In genomic region chr9:87324613-87325194, GRCh38 we compare ENCODE assay signal across 9 cellular contexts.
DNase-seq lines count a peak whose midpoint lies in the region; ATAC-seq, FAIRE-seq and TF ChIP-seq lines count a peak whose summit lies in the region.
"Had no signal": no experiment of that assay in that cellular context is flagged by ENCODE, and none has a peak within 500 bp of the region (broad histone marks: within the 10 kb centered on the region; RNA-seq: fewer than 3 reads in every experiment).

No MANE protein-coding gene starts in this region.

- H3K79me2 ChIP-seq in astrocyte (ENCODE audit: insufficient read depth, low read length) = no peaks in the 10 kb centered on the region

- no peak overlapping the region for H3K4me3 Mint-ChIP-seq in CD8-positive, alpha-beta T cell
- no peak overlapping the region for H3K4me3 Mint-ChIP-seq in astrocyte (ENCODE audit: unreplicated experiment)
- H3K4me3 Mint-ChIP-seq: memory B cell had no signal

- peak; percentile 94 for TF ChIP-seq CTCF in CD8-positive, alpha-beta T cell (IDR thresholded peaks at IDR 0.05)
- TF ChIP-seq CTCF in astrocyte (IDR thresholded peaks at IDR 0.05; ENCODE audit: insufficient read depth, low read depth, low read length) = peak; percentile 69

- H3K36me3 Mint-ChIP-seq in CD8-positive, alpha-beta T cell = no peaks in the 10 kb centered on the region
- H3K36me3 Mint-ChIP-seq in astrocyte (ENCODE audit: low read depth, unreplicated experiment) = peaks cover under 1% of the 10 kb centered on the region
- H3K36me3 Mint-ChIP-seq: memory B cell had no signal

- no peaks in the 10 kb centered on the region for H3K4me1 Mint-ChIP-seq in CD8-positive, alpha-beta T cell (ENCODE audit: low read depth)
- peaks cover 6% of the 10 kb centered on the region for H3K4me1 Mint-ChIP-seq in astrocyte (ENCODE audit: low read depth, unreplicated experiment)
- H3K4me1 Mint-ChIP-seq: memory B cell had no signal

- H3K4me1 ChIP-seq in CD8-positive, alpha-beta T cell (ENCODE audit: insufficient read depth, low read length) = no peaks in the 10 kb centered on the region
- H3K4me1 ChIP-seq in astrocyte (ENCODE audit: insufficient read depth, low read length) = no peaks in the 10 kb centered on the region
- H3K4me1 ChIP-seq in right cardiac atrium (ENCODE audit: control insufficient read depth, insufficient read depth, low read length) = no peaks in the 10 kb centered on the region

- 1% methylated on average over 5 of the region's 5 CpGs for WGBS in right cardiac atrium

- H4K20me1 ChIP-seq in astrocyte (ENCODE audit: insufficient read depth, low read length) = no peaks in the 10 kb centered on the region

- H3K27ac Mint-ChIP-seq in CD8-positive, alpha-beta T cell = no peak overlapping the region
- H3K27ac Mint-ChIP-seq in astrocyte (ENCODE audit: unreplicated experiment) = no peak overlapping the region
- H3K27ac Mint-ChIP-seq: memory B cell had no signal

- no peak overlapping the region for H3K27ac ChIP-seq in CD8-positive, alpha-beta T cell (ENCODE audit: low read depth, low read length)
- no peak overlapping the region for H3K27ac ChIP-seq in astrocyte (ENCODE audit: low read depth, low read length)
- H3K27ac ChIP-seq in right cardiac atrium (ENCODE audit: low read length) = no peak overlapping the region

- intact Hi-C loops in CD8-positive, alpha-beta T cell (cut with DNase I, micrococcal nuclease) = loop anchor here (1.0 to 10.0 kb wide), 8 partner anchors 220 to 1506 kb away; no protein-coding TSS in a partner anchor
- intact Hi-C loops in right cardiac atrium (cut with DNase I) = loop anchor here in 3 of 4 donors (2.0 to 10.0 kb wide), 7 partner anchors 360 to 892 kb away; partner anchors contain the start of gene GAS1 (in 1 of the 3)

- H3K9me3 ChIP-seq in CD8-positive, alpha-beta T cell (ENCODE audit: low read length) = no peaks in the 10 kb centered on the region
- no peaks in the 10 kb centered on the region for H3K9me3 ChIP-seq in astrocyte (ENCODE audit: insufficient read depth, low read depth, low read length)
- H3K9me3 ChIP-seq in right cardiac atrium (ENCODE audit: control insufficient read depth, low read length) = no peaks in the 10 kb centered on the region

- peak; percentile 42 for ATAC-seq in CD8-positive, alpha-beta T cell
- peak; percentile 73 for ATAC-seq in GM19395 (IDR thresholded peaks at IDR 0.05; ENCODE audit: unreplicated experiment)
- peak; percentile 54 to 71 for ATAC-seq in right cardiac atrium

- H3K27me3 ChIP-seq in CD8-positive, alpha-beta T cell (ENCODE audit: insufficient read depth, low read length) = no peaks in the 10 kb centered on the region
- H3K27me3 ChIP-seq in astrocyte (ENCODE audit: insufficient read depth, low read length) (peaks cover 3% of the 10 kb centered on the region), right cardiac atrium (ENCODE audit: control insufficient read depth, insufficient read depth) (no peaks in the 10 kb centered on the region)

- FAIRE-seq in astrocyte (lab: Jason Lieb, UNC) = peak; percentile 97

- POLR2A ChIA-PET in CD8-positive, alpha-beta T cell (lab: Charles Lee) = no interaction called here

- no peak overlapping the region for H3K4me3 ChIP-seq in CD8-positive, alpha-beta T cell (ENCODE audit: low read depth, low read length)
- H3K4me3 ChIP-seq in astrocyte (ENCODE audit: insufficient read depth, low read depth, low read length) (no peak overlapping the region), right cardiac atrium (ENCODE audit: low read length) (no peak overlapping the region)

- no peaks in the 10 kb centered on the region for H3K36me3 ChIP-seq in CD8-positive, alpha-beta T cell (ENCODE audit: insufficient read depth, low read length)
- no peaks in the 10 kb centered on the region for H3K36me3 ChIP-seq in astrocyte (ENCODE audit: insufficient read depth, low read length)

- H2AFZ ChIP-seq in astrocyte (ENCODE audit: low read depth, low read length) = no peak overlapping the region

- H3K9me3 Mint-ChIP-seq in CD8-positive, alpha-beta T cell = no peaks in the 10 kb centered on the region
- peaks cover 9% of the 10 kb centered on the region for H3K9me3 Mint-ChIP-seq in astrocyte (ENCODE audit: unreplicated experiment)
- H3K9me3 Mint-ChIP-seq: memory B cell had no signal

- peaks cover 13% of the 10 kb centered on the region for H3K27me3 Mint-ChIP-seq in CD8-positive, alpha-beta T cell (ENCODE audit: low read depth)
- H3K27me3 Mint-ChIP-seq in astrocyte (ENCODE audit: low read depth, unreplicated experiment) = peaks cover 2% of the 10 kb centered on the region
- H3K27me3 Mint-ChIP-seq: memory B cell had no signal

- no peak overlapping the region for H3K4me2 ChIP-seq in astrocyte (ENCODE audit: low read length)

- CTCF ChIA-PET in CD8-positive, alpha-beta T cell (lab: Charles Lee) = interaction anchor here (0.6 to 3.5 kb wide), 18 partner anchors 11 to 1123 kb away, joined by 3 to 27 read pairs (median 3); no protein-coding TSS in a partner anchor

- DNase-seq in CD8-positive, alpha-beta T cell = no peak
- peak; percentile 1 to 24 for DNase-seq in NCI-H1930 (lab: John Stamatoyannopoulos, UW)
- peak; percentile 26 for DNase-seq in astrocyte (ENCODE audit: low read depth)
- DNase-seq in right cardiac atrium = no peak
- DNase-seq in stromal cell of bone marrow (ENCODE audit: low read depth) = peak; percentile 50
- DNase-seq in GOT3 (lab: John Stamatoyannopoulos, UW) = no peak
- DNase-seq in NK-92 (lab: John Stamatoyannopoulos, UW; ENCODE audit: unreplicated experiment) = no peak

- H3K9ac ChIP-seq in astrocyte (ENCODE audit: low read length) = no peak overlapping the region

Comparison
In these comparisons a context has a peak if more than half of its experiments do, and no peak if none do; other contexts are left out.
1. DNase-seq: peak in NCI-H1930 (2 of 2), astrocyte (single experiment) and stromal cell of bone marrow (single experiment); none in CD8-positive, alpha-beta T cell (0 of 7), right cardiac atrium (0 of 3), GOT3 (single experiment) and NK-92 (single experiment).
2. Peak in every context shown above with its lines, with median percentiles within 50 percentile points of each other: ATAC-seq.